ENCODE assay signal across 8 cellular contexts in genomic region chr14:105193916-105194782, GRCh38. TPM values are rescaled to one million over a fixed set of nuclear protein-coding genes. Genes with fewer than 3 reads are reported as not detected.
DNase-seq lines count a peak whose midpoint lies in the region; ATAC-seq, FAIRE-seq and TF ChIP-seq lines count a peak whose summit lies in the region.

No MANE protein-coding gene starts in this region.

- H3K36me3 ChIP-seq in CD8-positive, alpha-beta memory T cell (ENCODE audit: insufficient read depth, low read length): no peaks in the 10 kb centered on the region

- peak; percentile 60 for ATAC-seq in SK-N-SH treated with all-trans-retinoic acid at 6 μM for 48 hours
- no peak for ATAC-seq in GM18909 (IDR thresholded peaks at IDR 0.05; ENCODE audit: poor library complexity, unreplicated experiment)

- no peak for TF ChIP-seq RAD21 in Ishikawa (IDR thresholded peaks at IDR 0.05; ENCODE audit: low read depth)

- H3K4me1 ChIP-seq in CD8-positive, alpha-beta memory T cell (ENCODE audit: insufficient read depth, low read length): peaks cover 39% of the 10 kb centered on the region

- POLR2A ChIA-PET in CD8-positive, alpha-beta memory T cell (lab: Charles Lee): interaction anchor here (0.7 to 1.2 kb wide), 3 partner anchors 12 to 154 kb away, joined by 3 read pairs; partner anchors contain the start of gene NUDT14

- H3K9me3 ChIP-seq in CD8-positive, alpha-beta memory T cell (ENCODE audit: low read length): no peaks in the 10 kb centered on the region

- in situ Hi-C loops in ACHN (cut with HindIII; ENCODE audit: low pct_ligation_motif_present, low pct_unique_long_range_greater_than_20kb, low sequenced_read_pairs): no loop called here

- peaks cover 11% of the 10 kb centered on the region for H3K27me3 ChIP-seq in CD8-positive, alpha-beta memory T cell (ENCODE audit: insufficient read depth, low read length, poor library complexity, severe bottlenecking)

- no peak overlapping the region for H3K27ac Mint-ChIP-seq in CD8-positive, alpha-beta memory T cell

- H3K4me3 Mint-ChIP-seq in CD8-positive, alpha-beta memory T cell: peak overlapping the region in 3 of 7 donors; percentile 20 to 68 (median 61)

- H3K4me1 Mint-ChIP-seq in CD8-positive, alpha-beta memory T cell: peaks cover 12 to 40% (median 16%) of the 10 kb centered on the region in 3 donors

- no peak overlapping the region for H3K27ac ChIP-seq in CD8-positive, alpha-beta memory T cell (ENCODE audit: low read depth, low read length)

- CTCF ChIA-PET in CD8-positive, alpha-beta memory T cell (lab: Charles Lee): interaction anchor here (1.2 to 2.5 kb wide), 6 partner anchors 10 to 158 kb away, joined by 3 to 18 read pairs (median 5); no protein-coding TSS in a partner anchor

- TF ChIP-seq EP300 in Ishikawa (IDR thresholded peaks at IDR 0.05; ENCODE audit: borderline replicate concordance): no peak

- peaks cover 26 to 43% of the 10 kb centered on the region in 2 donors for H3K27me3 Mint-ChIP-seq in CD8-positive, alpha-beta memory T cell

- TF ChIP-seq POLR2A in H54 (IDR thresholded peaks at IDR 0.05; ENCODE audit: low read depth, low read length): no peak

- FAIRE-seq in H54 (lab: Jason Lieb, UNC): no peak

- H3K4me3 ChIP-seq in CD8-positive, alpha-beta memory T cell (ENCODE audit: low read length): no peak overlapping the region

- no peaks in the 10 kb centered on the region for H3K36me3 Mint-ChIP-seq in CD8-positive, alpha-beta memory T cell

- intact Hi-C loops in head of caudate nucleus (cut with DNase I): no loop called here

- DNase-seq in ACHN: peak; percentile 10
- peak in 32 of 42 donors; percentile 37 to 83 (median 65) for DNase-seq in head of caudate nucleus
- DNase-seq in CD8-positive, alpha-beta memory T cell: no peak
- no peak for DNase-seq in NOMO-1 treated with dmso at 0.1 percent for 144 hours (lab: John Stamatoyannopoulos, UW; ENCODE audit: unreplicated experiment)
- DNase-seq in H54 (ENCODE audit: insufficient read length, low spot score): no peak

- no peaks in the 10 kb centered on the region for H3K9me3 Mint-ChIP-seq in CD8-positive, alpha-beta memory T cell

TF ChIP-seq in Ishikawa, 13 proteins besides CTCF, POLR2A, EP300 and RAD21:
- TF ChIP-seq YY1 (IDR thresholded peaks at IDR 0.05; ENCODE audit: low read depth) (no peak), NFIC (IDR thresholded peaks at IDR 0.05) (peak; percentile 52; the same call in 1 of the 2 replicates)

TF ChIP-seq in SK-N-SH treated with all-trans-retinoic acid at 6 μM for 48 hours, 23 proteins besides CTCF, POLR2A, EP300 and RAD21:
- TF ChIP-seq ZNF8 (CRISPR knock-in tag; IDR thresholded peaks at IDR 0.05) (no peak), POU6F1 (CRISPR knock-in tag; IDR thresholded peaks at IDR 0.05; ENCODE audit: borderline replicate concordance, low read depth) (no peak), ZFP30 (CRISPR knock-in tag; IDR thresholded peaks at IDR 0.05) (no peak), OSR1 (CRISPR knock-in tag; IDR thresholded peaks at IDR 0.05) (no peak)

RNA-seq across cellular contexts. Expression of gene NUDT14, which starts 13.0 kb away (rescaled TPM):
- total RNA-seq in CD8-positive, alpha-beta memory T cell: 1 to 10 TPM; 6.7 to 6.9 TPM
- polyA plus RNA-seq in CD8-positive, alpha-beta memory T cell: 12.4 TPM

RNA-seq across cellular contexts. Expression of gene JAG2, which starts 25.6 kb away (rescaled TPM):
- 1 to 10 TPM in 1 of 2 experiments, under 1 TPM in 1; 0.37 to 1.2 TPM for total RNA-seq in CD8-positive, alpha-beta memory T cell
- 0.15 TPM for polyA plus RNA-seq in CD8-positive, alpha-beta memory T cell

RNA-seq across cellular contexts. Expression of gene BTBD6, which starts 54.2 kb away (rescaled TPM):
- total RNA-seq in CD8-positive, alpha-beta memory T cell: 10 to 100 TPM; 54.1 to 55.0 TPM
- 16.2 TPM for polyA plus RNA-seq in CD8-positive, alpha-beta memory T cell

Comparison
In these comparisons a context has a peak if more than half of its experiments do, and no peak if none do; other contexts are left out.
1. DNase-seq: peak in ACHN (single experiment) and head of caudate nucleus (32 of 42); none in CD8-positive, alpha-beta memory T cell (0 of 5), NOMO-1 treated with dmso at 0.1 percent for 144 hours (single experiment) and H54 (single experiment).